In the genomic region with DNA sequence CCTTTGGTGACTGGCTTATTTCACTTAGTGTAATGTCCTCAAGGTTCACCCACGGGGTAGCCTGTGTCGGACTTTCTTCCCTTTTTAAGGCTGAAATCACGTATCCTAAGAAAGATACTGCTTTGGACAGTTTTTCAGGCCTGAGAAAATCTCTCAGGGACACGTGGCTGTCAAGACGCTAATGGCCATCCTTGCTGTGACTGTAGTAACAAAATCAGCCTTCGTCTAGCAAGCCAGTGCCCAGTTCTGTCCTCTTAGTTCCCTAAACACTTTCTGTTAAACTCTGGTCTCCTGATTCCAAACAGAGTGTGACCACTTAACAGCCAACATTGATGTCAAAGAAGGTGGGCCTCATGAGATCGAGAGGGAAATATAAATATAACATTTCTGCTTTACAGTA, we compare ENCODE assay signal across 18 cellular contexts.
DNase-seq lines count a peak whose midpoint lies in the region; ATAC-seq and TF ChIP-seq lines count a peak whose summit lies in the region.
"Had no signal": no experiment of that assay in that cellular context is flagged by ENCODE, and none has a peak within 500 bp of the region (broad histone marks: within the 10 kb centered on the region; RNA-seq: fewer than 3 reads in every experiment).

No MANE protein-coding gene starts in this region.

- no peaks in the 10 kb centered on the region for H3K36me3 ChIP-seq in BLaER1 treated with 17β-estradiol and CSF1 and Interleukin-3, amounts not matched to agents 10 nM and 100 nM
- H3K36me3 ChIP-seq in upper lobe of left lung = no peaks in the 10 kb centered on the region
- no peaks in the 10 kb centered on the region for H3K36me3 ChIP-seq in CD8-positive, alpha-beta memory T cell (ENCODE audit: insufficient read depth, low read length)
- H3K36me3 ChIP-seq in MG63 = no peaks in the 10 kb centered on the region
- H3K36me3 ChIP-seq: BE2C had no signal

- 69 to 78% methylated on average over 7 of the region's 7 CpGs for WGBS in upper lobe of left lung, 2 donors

- H3K4me3 Mint-ChIP-seq in nephron = no peak overlapping the region
- no peak overlapping the region for H3K4me3 Mint-ChIP-seq in CD8-positive, alpha-beta memory T cell
- H3K4me3 Mint-ChIP-seq: CD4-positive, alpha-beta memory T cell; GM23338; HFFc6 had no signal

- H3K9me3 Mint-ChIP-seq in nephron = peaks cover 2% of the 10 kb centered on the region
- H3K9me3 Mint-ChIP-seq in CD8-positive, alpha-beta memory T cell = no peaks in the 10 kb centered on the region
- H3K9me3 Mint-ChIP-seq: CD4-positive, alpha-beta memory T cell; GM23338; HFFc6; IgD-negative memory B cell had no signal

- peak overlapping the region in 1 of 11 experiments; percentile 1; a peak in 1 of 22 replicates for H3K27ac ChIP-seq in BLaER1 treated with 17β-estradiol and CSF1 and Interleukin-3, amounts not matched to agents 10 nM and 100 nM
- H3K27ac ChIP-seq in caudate nucleus (ENCODE audit: low read depth, low read length) (peak overlapping the region; percentile 52), upper lobe of left lung (peak overlapping the region in 3 of 4 donors; percentile 45 to 57 (median 54))
- no peak overlapping the region for H3K27ac ChIP-seq in CD8-positive, alpha-beta memory T cell (ENCODE audit: low read depth, low read length)

- no peak overlapping the region for H3K4me3 ChIP-seq in BLaER1 treated with 17β-estradiol and CSF1 and Interleukin-3, amounts not matched to agents 10 nM and 100 nM
- no peak overlapping the region for H3K4me3 ChIP-seq in upper lobe of left lung
- H3K4me3 ChIP-seq in CD8-positive, alpha-beta memory T cell (ENCODE audit: low read length) = no peak overlapping the region
- no peak overlapping the region for H3K4me3 ChIP-seq in MG63
- H3K4me3 ChIP-seq: GM23338 had no signal

- H3K4me1 Mint-ChIP-seq in nephron = peaks cover 50% of the 10 kb centered on the region
- peaks cover 7 to 10% (median 8%) of the 10 kb centered on the region in 3 donors for H3K4me1 Mint-ChIP-seq in CD8-positive, alpha-beta memory T cell
- H3K4me1 Mint-ChIP-seq: GM23338 had no signal

- DNase-seq in caudate nucleus (lab: John Stamatoyannopoulos, UW) = peak in 1 of 61 donors; percentile 9
- no peak for DNase-seq in upper lobe of left lung
- DNase-seq in CD8-positive, alpha-beta memory T cell = no peak
- no peak for DNase-seq in MG63
- DNase-seq: BE2C; Calu3; CD4-positive, alpha-beta memory T cell; DMS79 treated with DMSO at 0.1 percent for 48 hours; GF-D8; HFFc6; KBM-7 had no signal

- H3K4me2 ChIP-seq in BLaER1 treated with 17β-estradiol and CSF1 and Interleukin-3, amounts not matched to agents 10 nM and 100 nM = peak overlapping the region in 6 of 11 experiments; percentile 5 to 95 (median 34); a peak in 7 of 22 replicates
- H3K4me2 ChIP-seq: GM23338 had no signal

- H3K27ac Mint-ChIP-seq in nephron = peak overlapping the region; percentile 82 to 86 (median 83)
- H3K27ac Mint-ChIP-seq in CD8-positive, alpha-beta memory T cell = no peak overlapping the region
- H3K27ac Mint-ChIP-seq: CD14-positive monocyte, GM23338, HFFc6 had no signal

- no peak for TF ChIP-seq POLR2A in upper lobe of left lung (IDR thresholded peaks at IDR 0.05)

- no peaks in the 10 kb centered on the region for H3K27me3 Mint-ChIP-seq in nephron (ENCODE audit: low read depth)
- H3K27me3 Mint-ChIP-seq in CD8-positive, alpha-beta memory T cell = peaks cover 8 to 38% of the 10 kb centered on the region in 2 donors

- H3K36me3 Mint-ChIP-seq in nephron (ENCODE audit: low read depth) = no peaks in the 10 kb centered on the region
- H3K36me3 Mint-ChIP-seq in CD8-positive, alpha-beta memory T cell = no peaks in the 10 kb centered on the region
- H3K36me3 Mint-ChIP-seq: CD14-positive monocyte; CD4-positive, alpha-beta memory T cell; IgD-negative memory B cell had no signal

- POLR2A ChIA-PET in CD8-positive, alpha-beta memory T cell (lab: Charles Lee) = no interaction called here

- H3K4me1 ChIP-seq in BLaER1 treated with 17β-estradiol and CSF1 and Interleukin-3, amounts not matched to agents 10 nM and 100 nM = peaks cover 0 to 50% (median 17%) of the 10 kb centered on the region in 10 experiments; a peak in 12 of 20 replicates
- peaks cover 0 to 8% (median 0%) of the 10 kb centered on the region in 4 donors for H3K4me1 ChIP-seq in upper lobe of left lung
- no peaks in the 10 kb centered on the region for H3K4me1 ChIP-seq in CD8-positive, alpha-beta memory T cell (ENCODE audit: insufficient read depth, low read length)
- H3K4me1 ChIP-seq: BE2C had no signal

- ATAC-seq in upper lobe of left lung (ENCODE audit: low FRiP score in 2 of 2) (no peak), GM18517 (IDR thresholded peaks at IDR 0.05; ENCODE audit: unreplicated experiment) (no peak)
- ATAC-seq: GM23338, HCT116 had no signal

- H4K20me1 ChIP-seq in BLaER1 treated with 17β-estradiol and CSF1 and Interleukin-3, amounts not matched to agents 10 nM and 100 nM = no peaks in the 10 kb centered on the region

- no peak for TF ChIP-seq EP300 in upper lobe of left lung (IDR thresholded peaks at IDR 0.05)

- CTCF ChIA-PET in CD8-positive, alpha-beta memory T cell (lab: Charles Lee) = no interaction called here

- H3K9me3 ChIP-seq in BLaER1 treated with 17β-estradiol and CSF1 and Interleukin-3, amounts not matched to agents 10 nM and 100 nM (replicated peaks in 1 of 11) = no peaks in the 10 kb centered on the region; a peak in 1 of 22 replicates
- no peaks in the 10 kb centered on the region for H3K9me3 ChIP-seq in upper lobe of left lung
- H3K9me3 ChIP-seq in CD8-positive, alpha-beta memory T cell (ENCODE audit: low read length) = no peaks in the 10 kb centered on the region
- no peaks in the 10 kb centered on the region for H3K9me3 ChIP-seq in MG63
- H3K9me3 ChIP-seq: BE2C had no signal

- H3K27me3 ChIP-seq in BLaER1 treated with 17β-estradiol and CSF1 and Interleukin-3, amounts not matched to agents 10 nM and 100 nM = no peaks in the 10 kb centered on the region
- H3K27me3 ChIP-seq in upper lobe of left lung = no peaks in the 10 kb centered on the region
- H3K27me3 ChIP-seq in CD8-positive, alpha-beta memory T cell (ENCODE audit: insufficient read depth, low read length, poor library complexity, severe bottlenecking) = peaks cover 5% of the 10 kb centered on the region
- no peaks in the 10 kb centered on the region for H3K27me3 ChIP-seq in MG63
- H3K27me3 ChIP-seq: BE2C had no signal

- no peak overlapping the region for H3K9ac ChIP-seq in BLaER1 treated with 17β-estradiol and CSF1 and Interleukin-3, amounts not matched to agents 10 nM and 100 nM

- TF ChIP-seq CTCF in nephron (IDR thresholded peaks at IDR 0.05; ENCODE audit: unreplicated experiment in 3 of 3) (no peak), upper lobe of left lung (IDR thresholded peaks at IDR 0.05) (no peak)

Comparison
In these comparisons a context has a peak if more than half of its experiments do, and no peak if none do; other contexts are left out.
1. H3K27ac Mint-ChIP-seq: peak in nephron (3 of 3); none in CD8-positive, alpha-beta memory T cell (0 of 8).